1 cellular context compared by ENCODE assay signal in genomic region chr17:2786176-2786881, GRCh38.
A peak's percentile ranks its signal among the peaks of the same experiment; 100 is the strongest.
TF ChIP-seq lines count a peak whose summit lies in the region.

No MANE protein-coding gene starts in this region.

TF ChIP-seq in HepG2, 621 proteins besides CTCF, POLR2A, EP300 and RAD21 (continued from another document):
- TF ChIP-seq ZNF609 (CRISPR knock-in tag; IDR thresholded peaks at IDR 0.05; ENCODE audit: borderline replicate concordance) = no peak
- TF ChIP-seq WIZ (CRISPR knock-in tag; IDR thresholded peaks at IDR 0.05) = no peak
- no peak for TF ChIP-seq NBN (conservative IDR thresholded peaks at IDR 0.05)
- TF ChIP-seq ZNF121 (CRISPR knock-in tag; IDR thresholded peaks at IDR 0.05) = no peak
- no peak for TF ChIP-seq SOX13 (IDR thresholded peaks at IDR 0.05)
- peak in 1 of 2 experiments; percentile 38; a peak in 1 of 4 replicates for TF ChIP-seq SOX13 (CRISPR knock-in tag; conservative IDR thresholded peaks at IDR 0.05 in 1 of 2, IDR thresholded peaks at IDR 0.05 in 1 of 2)
- TF ChIP-seq MBNL3 (CRISPR knock-in tag; conservative IDR thresholded peaks at IDR 0.05) = no peak
- no peak for TF ChIP-seq ZNF780A (CRISPR knock-in tag; IDR thresholded peaks at IDR 0.05)
- TF ChIP-seq ZNF589 (CRISPR knock-in tag; conservative IDR thresholded peaks at IDR 0.05) = no peak
- no peak for TF ChIP-seq NONO (IDR thresholded peaks at IDR 0.05)
- TF ChIP-seq NONO (CRISPR knock-in tag; conservative IDR thresholded peaks at IDR 0.05) = no peak
- no peak for TF ChIP-seq PAF1 (CRISPR knock-in tag; IDR thresholded peaks at IDR 0.05)
- no peak for TF ChIP-seq TBX2 (CRISPR knock-in tag; IDR thresholded peaks at IDR 0.05; ENCODE audit: borderline replicate concordance)
- no peak for TF ChIP-seq HOXA9 (CRISPR knock-in tag; IDR thresholded peaks at IDR 0.05; ENCODE audit: borderline replicate concordance)
- TF ChIP-seq ZNF687 (CRISPR knock-in tag; IDR thresholded peaks at IDR 0.05) = peak; percentile 54
- no peak for TF ChIP-seq NFKB2 (CRISPR knock-in tag; IDR thresholded peaks at IDR 0.05; ENCODE audit: borderline replicate concordance)
- TF ChIP-seq ZNF513 (CRISPR knock-in tag; conservative IDR thresholded peaks at IDR 0.05) = no peak
- TF ChIP-seq ZNF616 (CRISPR knock-in tag; IDR thresholded peaks at IDR 0.05; ENCODE audit: low read depth) = no peak
- no peak for TF ChIP-seq SMARCE1 (IDR thresholded peaks at IDR 0.05; ENCODE audit: borderline replicate concordance)
- no peak for TF ChIP-seq EZH2 (conservative IDR thresholded peaks at IDR 0.05; ENCODE audit: low read depth, low read length)
- no peak for TF ChIP-seq NRL (CRISPR knock-in tag; IDR thresholded peaks at IDR 0.05; ENCODE audit: borderline replicate concordance)
- no peak for TF ChIP-seq FIP1L1 (IDR thresholded peaks at IDR 0.05; ENCODE audit: borderline replicate concordance, insufficient read depth, low read depth, low read length)
- no peak for TF ChIP-seq ZNF274 (CRISPR knock-in tag; IDR thresholded peaks at IDR 0.05)
- TF ChIP-seq ARID3A (IDR thresholded peaks at IDR 0.05; ENCODE audit: low read depth, low read length) = no peak
- no peak for TF ChIP-seq ZNF337 (CRISPR knock-in tag; IDR thresholded peaks at IDR 0.05; ENCODE audit: borderline replicate concordance, low read depth)
- no peak for TF ChIP-seq HMG20B (CRISPR knock-in tag; conservative IDR thresholded peaks at IDR 0.05)
- no peak for TF ChIP-seq ZNF562 (CRISPR knock-in tag; IDR thresholded peaks at IDR 0.05; ENCODE audit: borderline replicate concordance)
- no peak for TF ChIP-seq CBX1 (IDR thresholded peaks at IDR 0.05; ENCODE audit: low read depth)
- TF ChIP-seq HIVEP1 (CRISPR knock-in tag; IDR thresholded peaks at IDR 0.05) = no peak
- TF ChIP-seq SKI (IDR thresholded peaks at IDR 0.05; ENCODE audit: partially characterized antibody) = no peak
- TF ChIP-seq CSRNP1 (CRISPR knock-in tag; IDR thresholded peaks at IDR 0.05) = no peak
- TF ChIP-seq ZBTB43 (CRISPR knock-in tag; conservative IDR thresholded peaks at IDR 0.05) = no peak
- no peak for TF ChIP-seq ZNF781 (CRISPR knock-in tag; IDR thresholded peaks at IDR 0.05; ENCODE audit: borderline replicate concordance, not compliant biosample characterization)
- no peak for TF ChIP-seq ZNF224 (CRISPR knock-in tag; IDR thresholded peaks at IDR 0.05)
- TF ChIP-seq JARID2 (CRISPR knock-in tag; IDR thresholded peaks at IDR 0.05; ENCODE audit: insufficient replicate concordance) = no peak
- TF ChIP-seq LCORL (IDR thresholded peaks at IDR 0.05) = no peak
- TF ChIP-seq LCORL (CRISPR knock-in tag; IDR thresholded peaks at IDR 0.05) = no peak
- no peak for TF ChIP-seq RBFOX2 (IDR thresholded peaks at IDR 0.05; ENCODE audit: low read depth, low read length)
- no peak for TF ChIP-seq NR2F1 (CRISPR knock-in tag; IDR thresholded peaks at IDR 0.05)
- TF ChIP-seq FOXA1 (IDR thresholded peaks at IDR 0.05) = no peak
- TF ChIP-seq FOXA1 (CRISPR knock-in tag; IDR thresholded peaks at IDR 0.05) = no peak
- no peak for TF ChIP-seq ZNF33B (CRISPR knock-in tag; IDR thresholded peaks at IDR 0.05)
